ENCODE assay signal across 8 cellular contexts in the genomic region with DNA sequence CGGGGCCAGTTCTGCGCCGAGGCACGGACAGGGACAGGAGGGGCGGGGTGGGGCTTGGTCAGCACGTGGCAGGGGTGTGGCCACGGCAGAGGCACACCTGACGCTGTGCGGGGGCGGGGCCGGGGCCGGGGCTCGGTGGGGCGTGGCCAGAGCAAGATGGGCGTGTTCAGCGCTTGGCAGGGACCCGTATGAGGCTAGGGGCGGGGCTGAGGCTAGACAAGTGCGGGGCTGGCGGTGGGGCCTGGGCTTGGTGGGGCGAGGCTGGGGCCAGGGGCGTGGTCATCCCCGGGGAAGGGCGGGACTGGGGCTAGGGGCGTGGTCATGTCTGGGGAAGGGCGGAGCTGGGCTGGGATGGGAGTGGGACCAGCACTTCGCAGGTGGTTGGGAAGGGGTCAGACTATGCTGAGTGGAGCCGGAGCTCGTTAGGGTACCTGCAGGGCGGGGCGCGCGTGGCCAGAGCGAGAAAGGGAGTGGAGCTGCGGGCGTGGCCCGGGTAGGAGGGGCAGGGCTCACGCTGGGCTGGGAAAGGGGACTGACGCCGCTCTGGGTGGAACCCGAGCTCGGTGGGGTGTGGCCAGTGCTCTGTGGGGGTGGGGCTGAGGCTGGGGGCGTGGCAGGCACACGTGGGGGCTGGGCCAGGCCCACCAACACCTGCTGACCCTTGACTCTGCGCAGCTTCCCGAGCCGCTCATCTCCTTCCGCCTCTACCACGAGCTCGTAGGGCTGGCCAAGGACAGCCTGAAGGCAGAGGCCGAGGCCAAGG. TPM values are rescaled to one million over a fixed set of nuclear protein-coding genes. Genes with fewer than 3 reads are reported as not detected.
DNase-seq lines count a peak whose midpoint lies in the region; ATAC-seq and TF ChIP-seq lines count a peak whose summit lies in the region.

No MANE protein-coding gene starts in this region.

- peaks cover 35% of the 10 kb centered on the region for H3K36me3 Mint-ChIP-seq in T-cell

- peaks cover 7% of the 10 kb centered on the region for H3K27me3 ChIP-seq in kidney epithelial cell (ENCODE audit: control insufficient read depth, insufficient read depth, low read length)

- POLR2A ChIA-PET in T-cell (lab: Charles Lee) = interaction anchor here (0.6 to 1.6 kb wide), 3 partner anchors 11 to 17 kb away, joined by 4 to 7 read pairs (median 5); partner anchors contain the start of gene ARHGAP45 (in 1 of the 2)

- CTCF ChIA-PET in T-cell (lab: Charles Lee) = interaction anchor here (0.6 to 1.5 kb wide), 2 partner anchors 15 to 373 kb away, joined by 4 to 8 read pairs; no protein-coding TSS in a partner anchor

- H3K4me3 ChIP-seq in NB4 (ENCODE audit: low read depth, low read length) (no peak overlapping the region), kidney epithelial cell (ENCODE audit: low read depth, low read length) (peak overlapping the region; percentile 44)

- DNase-seq in COR-L47 (lab: John Stamatoyannopoulos, UW) (peak; percentile 91), NB4 (ENCODE audit: low read depth) (peak; percentile 47), T-cell (peak in 33 of 34 experiments; percentile 70 to 91 (median 83)), amniotic epithelial cell (ENCODE audit: low read depth) (peak; percentile 44), kidney epithelial cell (ENCODE audit: low read depth) (no peak), OCI-M1 (lab: John Stamatoyannopoulos, UW) (no peak)
- DNase-seq in stimulated activated CD4-positive, alpha-beta T cell treated with anti-CD3 and anti-CD28 coated beads, TNF-alpha, amount 100 ng/mL, for 48 hours (ENCODE audit: low read depth in 3 of 3) = peak in 2 of 3 donors; percentile 85 to 86

- no peaks in the 10 kb centered on the region for H3K27me3 Mint-ChIP-seq in T-cell

- TF ChIP-seq POLR2A in NB4 (IDR thresholded peaks at IDR 0.05; ENCODE audit: extremely low read depth, insufficient read length) = no peak

- no peaks in the 10 kb centered on the region for H3K36me3 ChIP-seq in kidney epithelial cell (ENCODE audit: control insufficient read depth, insufficient read depth, low read length)

- H3K9me3 Mint-ChIP-seq in T-cell = no peaks in the 10 kb centered on the region

- H3K4me1 Mint-ChIP-seq in T-cell = peaks cover 28 to 63% (median 49%) of the 10 kb centered on the region in 3 donors

- H3K4me3 Mint-ChIP-seq in T-cell = peak overlapping the region; percentile 44 to 88 (median 55)

- H3K27ac Mint-ChIP-seq in T-cell = peak overlapping the region; percentile 57 to 66

- ATAC-seq in T-cell (replicated peaks in 1 of 4) (peak; percentile 59 to 74 (median 70)), GM21381 (IDR thresholded peaks at IDR 0.05; ENCODE audit: unreplicated experiment) (no peak)

- TF ChIP-seq CTCF in NB4 (IDR thresholded peaks at IDR 0.05; ENCODE audit: low read depth, low read length) (no peak), kidney epithelial cell (IDR thresholded peaks at IDR 0.05; ENCODE audit: insufficient read depth, low read length, poor library complexity, severe bottlenecking) (no peak)

RNA-seq across cellular contexts. Expression of gene POLR2E, which starts 12.8 kb away (rescaled TPM):
- total RNA-seq in T-cell = 100 to 1,000 TPM in 3 of 5 donors, 10 to 100 TPM in 2; 75.7 to 119 (median 101) TPM
- total RNA-seq in kidney epithelial cell = 204 and 267 TPM in 2 replicates

RNA-seq across cellular contexts. Expression of gene ARHGAP45, which starts 15.4 kb away (rescaled TPM):
- total RNA-seq in T-cell (1,000 to 10,000 TPM in 3 of 5 donors, 100 to 1,000 TPM in 2; 729 to 1,130 (median 1,073) TPM), kidney epithelial cell (1.4 and 4.2 TPM in 2 replicates)

RNA-seq across cellular contexts. Expression of gene GPX4, which starts 21.4 kb away (rescaled TPM):
- 100 to 1,000 TPM; 139 to 221 (median 196) TPM for total RNA-seq in T-cell
- 538 and 611 TPM in 2 replicates for total RNA-seq in kidney epithelial cell

RNA-seq across cellular contexts. Expression of gene ABCA7, which starts 42.4 kb away (rescaled TPM):
- total RNA-seq in T-cell = 100 to 1,000 TPM; 166 to 217 (median 178) TPM
- total RNA-seq in kidney epithelial cell = 16.4 and 17.0 TPM in 2 replicates

RNA-seq across cellular contexts. Expression of gene CNN2, which starts 55.9 kb away (rescaled TPM):
- total RNA-seq in T-cell (100 to 1,000 TPM; 239 to 385 (median 314) TPM), kidney epithelial cell (285 and 314 TPM in 2 replicates)

Comparison
In these comparisons a context has a peak if more than half of its experiments do, and no peak if none do; other contexts are left out.
1. DNase-seq: peak in COR-L47 (single experiment), NB4 (single experiment), T-cell (33 of 34), amniotic epithelial cell (single experiment) and stimulated activated CD4-positive, alpha-beta T cell treated with anti-CD3 and anti-CD28 coated beads, TNF-alpha, amount 100 ng/mL, for 48 hours (2 of 3); none in kidney epithelial cell (single experiment) and OCI-M1 (single experiment).
2. RNA of gene ARHGAP45, which starts 15.4 kb away (total RNA-seq): 729 to 1,130 TPM in T-cell; 1.4 to 4.2 TPM in kidney epithelial cell; every median in the first group is over 100 times any median in the second.